ENCODE assay signal across 29 cellular contexts in the genomic region with DNA sequence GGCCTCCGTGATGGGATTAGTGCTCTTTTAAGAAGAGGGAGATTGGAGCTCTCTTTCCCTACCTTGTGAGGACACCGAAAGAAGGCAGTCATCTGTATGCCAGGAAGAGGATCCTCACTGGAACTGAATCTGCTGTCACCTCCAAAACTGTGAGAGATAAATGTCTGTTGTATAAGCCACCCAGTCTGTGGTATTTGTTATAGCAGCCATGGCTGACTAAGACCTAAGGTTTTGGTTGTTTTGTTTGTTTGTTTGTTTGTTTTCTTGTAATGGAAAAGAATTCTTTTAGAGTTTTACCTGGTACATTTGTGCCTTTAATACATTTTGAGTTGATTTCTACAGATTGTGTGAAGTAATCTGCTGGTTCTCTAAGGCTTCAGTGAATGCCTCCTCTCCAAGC.
"Had no signal": no experiment of that assay in that cellular context is flagged by ENCODE, and none has a peak within 500 bp of the region (broad histone marks: within the 10 kb centered on the region; RNA-seq: fewer than 3 reads in every experiment).

No MANE protein-coding gene starts in this region.

- H3K4me3 Mint-ChIP-seq: stimulated activated effector memory CD8-positive, alpha-beta T cell treated with anti-CD3 and anti-CD28 coated beads, Interleukin-12 subunit alpha, Interleukin-12 subunit beta, amount 100 ng/mL, for 72 hours; stimulated activated memory B cell treated with anti-CD40 and anti-IgM and Interleukin-4, amounts not matched to agents 10 μg/mL and 1 μg/mL and 100 μg/mL, for 72 hours; stimulated activated naive B cell treated with anti-CD40 and anti-IgM and Interleukin-4, amounts not matched to agents 10 μg/mL and 1 μg/mL and 100 μg/mL, for 72 hours; stimulated activated naive CD8-positive, alpha-beta T cell treated with anti-CD3 and anti-CD28 coated beads, Interleukin-15, amount 100 ng/mL, for 72 hours; stimulated activated naive CD8-positive, alpha-beta T cell treated with anti-CD3 and anti-CD28 coated beads, Interleukin-15, Interleukin-2, amounts not matched to agents 100 ng/mL and 50 ng/mL, for 24 hours; type B pancreatic cell had no signal

- H3K27ac ChIP-seq: stomach, suprapubic skin, testis, thoracic aorta, thyroid gland, tibial artery, tibial nerve, transverse colon, upper lobe of left lung, upper lobe of right lung, uterus, vagina had no signal

- H3K36me3 Mint-ChIP-seq: stimulated activated effector memory CD8-positive, alpha-beta T cell treated with anti-CD3 and anti-CD28 coated beads, Interleukin-12 subunit alpha, Interleukin-12 subunit beta, amount 100 ng/mL, for 72 hours; stimulated activated memory B cell treated with anti-CD40 and anti-IgM and Interleukin-4, amounts not matched to agents 10 μg/mL and 1 μg/mL and 100 μg/mL, for 72 hours; type B pancreatic cell had no signal

- H3K4me1 ChIP-seq: testis, thyroid gland, uterus, vagina had no signal

- H3K36me3 ChIP-seq: thoracic aorta, thyroid gland, transverse colon, upper lobe of right lung, uterus, vagina had no signal

- H3K9me3 Mint-ChIP-seq: stimulated activated effector memory CD8-positive, alpha-beta T cell treated with anti-CD3 and anti-CD28 coated beads, Interleukin-12 subunit alpha, Interleukin-12 subunit beta, amount 100 ng/mL, for 72 hours; stimulated activated memory B cell treated with anti-CD40 and anti-IgM and Interleukin-4, amounts not matched to agents 10 μg/mL and 1 μg/mL and 100 μg/mL, for 72 hours; stimulated activated naive B cell treated with anti-CD40 and anti-IgM and Interleukin-4, amounts not matched to agents 10 μg/mL and 1 μg/mL and 100 μg/mL, for 72 hours; stimulated activated naive CD8-positive, alpha-beta T cell treated with anti-CD3 and anti-CD28 coated beads, Interleukin-15, amount 100 ng/mL, for 72 hours; stimulated activated naive CD8-positive, alpha-beta T cell treated with anti-CD3 and anti-CD28 coated beads, Interleukin-15, Interleukin-2, amounts not matched to agents 100 ng/mL and 50 ng/mL, for 24 hours; type B pancreatic cell had no signal

- H3K27me3 ChIP-seq: testis, thyroid gland, uterus, vagina had no signal

- H3K9me3 ChIP-seq: stomach, suprapubic skin, testis, thoracic aorta, thyroid gland, tibial artery, tibial nerve, transverse colon, upper lobe of left lung, upper lobe of right lung, uterus, vagina had no signal

- FAIRE-seq: urothelium cell line had no signal

- H3K4me3 ChIP-seq: stomach, suprapubic skin, testis, thoracic aorta, thyroid gland, tibial artery, tibial nerve, transverse colon, upper lobe of left lung, upper lobe of right lung, uterus, vagina had no signal

- H3K27ac Mint-ChIP-seq: stimulated activated effector memory CD8-positive, alpha-beta T cell treated with anti-CD3 and anti-CD28 coated beads, Interleukin-12 subunit alpha, Interleukin-12 subunit beta, amount 100 ng/mL, for 72 hours; stimulated activated memory B cell treated with anti-CD40 and anti-IgM and Interleukin-4, amounts not matched to agents 10 μg/mL and 1 μg/mL and 100 μg/mL, for 72 hours; stimulated activated naive B cell treated with anti-CD40 and anti-IgM and Interleukin-4, amounts not matched to agents 10 μg/mL and 1 μg/mL and 100 μg/mL, for 72 hours; stimulated activated naive CD8-positive, alpha-beta T cell treated with anti-CD3 and anti-CD28 coated beads, Interleukin-15, amount 100 ng/mL, for 72 hours; stimulated activated naive CD8-positive, alpha-beta T cell treated with anti-CD3 and anti-CD28 coated beads, Interleukin-15, Interleukin-2, amounts not matched to agents 100 ng/mL and 50 ng/mL, for 24 hours; type B pancreatic cell had no signal

- DNase-seq: stimulated activated CD4-positive, alpha-beta T cell treated with anti-CD3 and anti-CD28 coated beads, Interleukin-2, amount 100 ng/mL, for 48 hours; stimulated activated CD4-positive, alpha-beta T cell treated with anti-CD3 and anti-CD28 coated beads, Interleukin-4, amount 100 ng/mL, for 1 hour; stimulated activated CD4-positive, alpha-beta T cell treated with anti-CD3 and anti-CD28 coated beads, Interleukin-4, amount 100 ng/mL, for 24 hours; stimulated activated CD4-positive, alpha-beta T cell treated with anti-CD3 and anti-CD28 coated beads, Interleukin-4, amount 100 ng/mL, for 4 hours; stimulated activated CD8-positive, alpha-beta memory T cell treated with anti-CD3 and anti-CD28 coated beads, Interleukin-4, amount 100 ng/mL, for 48 hours; stimulated activated naive B cell treated with anti-CD40 and anti-IgM and Interleukin-4, amounts not matched to agents 10 μg/mL and 1 μg/mL and 100 μg/mL, for 72 hours; stimulated activated naive CD4-positive, alpha-beta T cell; stimulated activated naive CD4-positive, alpha-beta T cell treated with Interleukin-2 at 50 U/mL for 16 hours; stimulated activated naive CD8-positive, alpha-beta T cell treated with anti-CD3 and anti-CD28 coated beads, Interleukin-15, amount 100 ng/mL, for 72 hours; stimulated activated naive CD8-positive, alpha-beta T cell treated with anti-CD3 and anti-CD28 coated beads, Interleukin-15, Interleukin-2, amounts not matched to agents 100 U/mL and 50 U/mL, for 24 hours; stomach; substantia nigra; testis; thyroid gland; tibial artery; transverse colon; trophoblast cell; upper lobe of left lung; upper lobe of right lung; uterus had no signal

- ATAC-seq: stimulated activated effector memory CD8-positive, alpha-beta T cell treated with anti-CD3 and anti-CD28 coated beads, Interleukin-12 subunit alpha, Interleukin-12 subunit beta, amount 100 ng/mL, for 72 hours; stimulated activated memory B cell treated with anti-CD40 and anti-IgM and Interleukin-4, amounts not matched to agents 10 μg/mL and 1 μg/mL and 100 μg/mL, for 72 hours; stimulated activated naive B cell treated with anti-CD40 and anti-IgM and Interleukin-4, amounts not matched to agents 10 μg/mL and 1 μg/mL and 100 μg/mL, for 72 hours; stimulated activated naive CD8-positive, alpha-beta T cell treated with anti-CD3 and anti-CD28 coated beads, Interleukin-15, amount 100 ng/mL, for 72 hours; stimulated activated naive CD8-positive, alpha-beta T cell treated with anti-CD3 and anti-CD28 coated beads, Interleukin-15, Interleukin-2, amounts not matched to agents 100 U/mL and 50 U/mL, for 24 hours; upper lobe of right lung had no signal
